33 cellular contexts compared by ENCODE assay signal in the genomic region with DNA sequence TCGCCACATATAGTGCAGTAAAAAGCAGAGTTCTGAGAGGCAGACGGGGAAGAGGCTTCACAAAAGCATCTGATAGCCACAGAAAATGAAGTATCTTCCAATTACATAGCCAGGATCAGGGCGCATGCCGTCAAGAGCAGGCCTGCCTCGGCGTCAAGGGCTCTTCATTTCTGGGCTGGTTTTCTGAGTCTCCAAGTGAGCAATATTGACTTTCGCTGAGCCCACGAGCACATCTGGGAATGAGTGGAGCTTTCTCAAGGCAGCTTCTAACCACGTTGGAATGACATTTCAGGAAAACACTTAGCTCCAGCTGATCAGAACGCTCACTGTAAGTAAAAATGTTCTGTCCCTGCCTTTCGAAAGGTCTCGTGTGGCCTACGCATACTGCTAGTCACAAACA. TPM values are rescaled to one million over a fixed set of nuclear protein-coding genes. Genes with fewer than 3 reads are reported as not detected.
"Had no signal": no experiment of that assay in that cellular context is flagged by ENCODE, and none has a peak within 500 bp of the region (broad histone marks: within the 10 kb centered on the region; RNA-seq: fewer than 3 reads in every experiment).

No MANE protein-coding gene starts in this region.

- H3K4me1 ChIP-seq: ascending aorta, esophagus muscularis mucosa, foreskin keratinocyte, gastrocnemius medialis, heart left ventricle had no signal

- ATAC-seq: activated CD4-positive, CD25-positive, alpha-beta regulatory T cell treated with anti-CD3 and anti-CD28 coated beads, Interleukin-2, amount 50 U/mL, for 24 hours; activated CD8-positive, alpha-beta T cell treated with anti-CD3 and anti-CD28 coated beads for 36 hours; activated T-cell treated with anti-CD3 and anti-CD28 coated beads, Interleukin-2, amount 50 U/mL, for 4 hours; activated T-helper 17 cell treated with anti-CD3 and anti-CD28 coated beads, Interleukin-2, amount 50 U/mL, for 72 hours; foreskin keratinocyte; gastrocnemius medialis; heart left ventricle; T-helper 17 cell had no signal

- H3K36me3 Mint-ChIP-seq: activated naive CD8-positive, alpha-beta T cell had no signal

- H3K36me3 ChIP-seq: ascending aorta, brain microvascular endothelial cell, esophagus muscularis mucosa, gastrocnemius medialis, heart left ventricle, WERI-Rb-1 had no signal

- H3K27ac ChIP-seq: ascending aorta, brain microvascular endothelial cell, coronary artery, dorsolateral prefrontal cortex, esophagus muscularis mucosa, foreskin keratinocyte, gastrocnemius medialis, heart left ventricle, WERI-Rb-1 had no signal

- H3K4me1 Mint-ChIP-seq: activated T-helper 17 cell treated with anti-CD3 and anti-CD28 coated beads, Interleukin-2, amount 50 U/mL, for 72 hours; central memory CD8-positive, alpha-beta T cell had no signal

- H3K4me3 Mint-ChIP-seq: activated B cell treated with CpG ODN at 0.5 μM for 24 hours; activated CD8-positive, alpha-beta T cell treated with anti-CD3 and anti-CD28 coated beads for 36 hours; activated naive CD8-positive, alpha-beta T cell; activated T-cell treated with anti-CD3 and anti-CD28 coated beads, Interleukin-2, amount 50 U/mL, for 4 hours; activated T-helper 17 cell treated with anti-CD3 and anti-CD28 coated beads, Interleukin-2, amount 50 U/mL, for 72 hours; central memory CD8-positive, alpha-beta T cell; dendritic cell treated with granulocyte-macrophage colony-stimulating factor and Interleukin-4, amounts not matched to agents 40 ng/mL and 50 ng/mL, for 4 days; T-helper 17 cell; T-helper 2 cell treated with Interferon-gamma antibody and Interleukin-4, amounts not matched to agents 5 μg/mL and 100 μg/mL, for 36 hours had no signal

- DNase-seq: activated B cell treated with CpG ODN at 0.5 μM for 24 hours; activated CD4-positive, alpha-beta T cell treated with anti-CD3 and anti-CD28 coated beads for 48 hours; activated CD4-positive, alpha-beta T cell treated with anti-CD3 and anti-CD28 coated beads, Interleukin-2, amount 50 U/mL, for 1 hour; activated CD4-positive, alpha-beta T cell treated with anti-CD3 and anti-CD28 coated beads, Interleukin-2, amount 50 U/mL, for 48 hours; activated CD8-positive, alpha-beta memory T cell treated with anti-CD3 and anti-CD28 coated beads for 24 hours; activated CD8-positive, alpha-beta T cell treated with anti-CD3 and anti-CD28 coated beads for 36 hours; activated effector memory CD4-positive, alpha-beta T cell treated with Interleukin-2 at 50 U/mL for 16 hours; activated gamma-delta T cell treated with Interleukin-2 at 50 U/mL for 16 hours; activated naive CD4-positive, alpha-beta T cell treated with anti-CD3 and anti-CD28 coated beads, Interleukin-2, amount 50 U/mL, for 16 hours; activated naive CD4-positive, alpha-beta T cell treated with Interleukin-2 at 50 U/mL for 16 hours; activated T-cell treated with anti-CD3 and anti-CD28 coated beads, Interleukin-2, amount 50 U/mL, for 4 hours; brain microvascular endothelial cell; dorsolateral prefrontal cortex; effector memory CD4-positive, alpha-beta T cell; erythroblast; foreskin keratinocyte; gastrocnemius medialis; glutamatergic neuron; heart left ventricle; T-helper 17 cell; T1000; WERI-Rb-1 had no signal

- FAIRE-seq: bronchial epithelial cell had no signal

- H3K27me3 ChIP-seq: ascending aorta, brain microvascular endothelial cell, gastrocnemius medialis had no signal

- H3K9me3 ChIP-seq: ascending aorta, gastrocnemius medialis had no signal

- H3K4me3 ChIP-seq: ascending aorta, coronary artery, dorsolateral prefrontal cortex, esophagus muscularis mucosa, gastrocnemius medialis, heart left ventricle had no signal

- H3K27ac Mint-ChIP-seq: activated B cell treated with CpG ODN at 0.5 μM for 24 hours; activated CD8-positive, alpha-beta T cell treated with anti-CD3 and anti-CD28 coated beads for 36 hours; activated naive CD8-positive, alpha-beta T cell; activated T-helper 17 cell treated with anti-CD3 and anti-CD28 coated beads, Interleukin-2, amount 50 U/mL, for 72 hours; dendritic cell treated with granulocyte-macrophage colony-stimulating factor and Interleukin-4, amounts not matched to agents 40 ng/mL and 50 ng/mL, for 4 days; T-helper 17 cell; T-helper 2 cell treated with Interferon-gamma antibody and Interleukin-4, amounts not matched to agents 5 μg/mL and 100 μg/mL, for 36 hours had no signal

- H3K9me3 Mint-ChIP-seq: activated B cell treated with CpG ODN at 0.5 μM for 24 hours; activated CD8-positive, alpha-beta T cell treated with anti-CD3 and anti-CD28 coated beads for 36 hours; activated T-cell treated with anti-CD3 and anti-CD28 coated beads, Interleukin-2, amount 50 U/mL, for 4 hours; activated T-helper 17 cell treated with anti-CD3 and anti-CD28 coated beads, Interleukin-2, amount 50 U/mL, for 72 hours; central memory CD8-positive, alpha-beta T cell; dendritic cell treated with granulocyte-macrophage colony-stimulating factor and Interleukin-4, amounts not matched to agents 40 ng/mL and 50 ng/mL, for 4 days; T-helper 2 cell treated with Interferon-gamma antibody and Interleukin-4, amounts not matched to agents 5 μg/mL and 100 μg/mL, for 36 hours had no signal

RNA-seq across cellular contexts. Expression of a gene that starts 51.9 kb away (rescaled TPM):
- total RNA-seq: activated B cell treated with CpG ODN at 0.5 μM for 24 hours; activated CD8-positive, alpha-beta T cell treated with anti-CD3 and anti-CD28 coated beads for 36 hours; activated T-cell treated with anti-CD3 and anti-CD28 coated beads, Interleukin-2, amount 50 U/mL, for 4 hours; activated T-helper 17 cell treated with anti-CD3 and anti-CD28 coated beads, Interleukin-2, amount 50 U/mL, for 72 hours; ascending aorta; bronchial epithelial cell; cardiac septum; esophagus muscularis mucosa; foreskin keratinocyte; T-helper 17 cell had no signal
